Comparison of ENCODE assay signal across 9 cellular contexts in genomic region chr6:11278207-11278559, GRCh38. TPM values are rescaled to one million over a fixed set of nuclear protein-coding genes. Genes with fewer than 3 reads are reported as not detected.
DNase-seq lines count a peak whose midpoint lies in the region; ATAC-seq and TF ChIP-seq lines count a peak whose summit lies in the region.
"Had no signal": no experiment of that assay in that cellular context is flagged by ENCODE, and none has a peak within 500 bp of the region (broad histone marks: within the 10 kb centered on the region; RNA-seq: fewer than 3 reads in every experiment).

No MANE protein-coding gene starts in this region.

- H3K4me1 ChIP-seq in HUES6 (ENCODE audit: control insufficient read depth, insufficient read depth, low read length) (peaks cover 19% of the 10 kb centered on the region), osteoblast (ENCODE audit: insufficient read depth, low read length) (peaks cover 14% of the 10 kb centered on the region)

- no peak for DNase-seq in brain microvascular endothelial cell
- DNase-seq in stimulated activated CD8-positive, alpha-beta memory T cell treated with anti-CD3 and anti-CD28 coated beads, Interleukin-4, amount 100 ng/mL, for 48 hours: peak; percentile 48
- DNase-seq in osteoblast (ENCODE audit: insufficient read length, low spot score, missing footprints): no peak
- no peak for DNase-seq in NCI-H146 (lab: John Stamatoyannopoulos, UW)
- DNase-seq in germinal center (ENCODE audit: low spot score): no peak
- DNase-seq in NK-92 (lab: John Stamatoyannopoulos, UW; ENCODE audit: unreplicated experiment): no peak

- H3K4me2 ChIP-seq in osteoblast (ENCODE audit: insufficient read depth, low read length): no peak overlapping the region

- no peak overlapping the region for H2AFZ ChIP-seq in osteoblast (ENCODE audit: low read length)

- H3K79me2 ChIP-seq in osteoblast (ENCODE audit: insufficient read depth, low read length): no peaks in the 10 kb centered on the region

- no peaks in the 10 kb centered on the region for H4K20me1 ChIP-seq in osteoblast (ENCODE audit: insufficient read depth, low read length)

- no peak overlapping the region for H3K4me3 ChIP-seq in HUES6 (ENCODE audit: low read depth, low read length)
- no peak overlapping the region for H3K4me3 ChIP-seq in brain microvascular endothelial cell (ENCODE audit: low read depth, low read length)
- no peak overlapping the region for H3K4me3 ChIP-seq in osteoblast (ENCODE audit: insufficient read depth, low read length)

- H3K36me3 ChIP-seq in HUES6 (ENCODE audit: control insufficient read depth, insufficient read depth, low read length) (no peaks in the 10 kb centered on the region), brain microvascular endothelial cell (replicated peaks) (no peaks in the 10 kb centered on the region), osteoblast (ENCODE audit: insufficient read depth, low read length) (no peaks in the 10 kb centered on the region)

- no peaks in the 10 kb centered on the region for H3K9me3 ChIP-seq in HUES6 (ENCODE audit: control insufficient read depth, insufficient read depth, low read depth, low read length)
- H3K9me3 ChIP-seq in osteoblast (ENCODE audit: low read depth, low read length): no peaks in the 10 kb centered on the region

- H3K27ac ChIP-seq in HUES6 (ENCODE audit: low read depth, low read length): no peak overlapping the region; the same call in 1 of the 2 replicates
- peak overlapping the region; percentile 55 for H3K27ac ChIP-seq in brain microvascular endothelial cell
- no peak overlapping the region for H3K27ac ChIP-seq in osteoblast (ENCODE audit: low read depth, low read length)

- ATAC-seq in GM19324 (IDR thresholded peaks at IDR 0.05; ENCODE audit: low FRiP score, unreplicated experiment): peak; percentile 10
- ATAC-seq: Panc1 had no signal

- H3K27me3 ChIP-seq in HUES6 (ENCODE audit: control insufficient read depth, insufficient read depth, low read length): no peaks in the 10 kb centered on the region
- H3K27me3 ChIP-seq in brain microvascular endothelial cell (replicated peaks): no peaks in the 10 kb centered on the region
- no peaks in the 10 kb centered on the region for H3K27me3 ChIP-seq in osteoblast (ENCODE audit: insufficient read depth, low read length)

- peak overlapping the region; percentile 35 for H3K9ac ChIP-seq in HUES6 (ENCODE audit: low read length)

- in situ Hi-C loops in brain microvascular endothelial cell (cut with HindIII; ENCODE audit: low pct_ligation_motif_present, low sequenced_read_pairs): no loop called here

- TF ChIP-seq CTCF in brain microvascular endothelial cell (IDR thresholded peaks at IDR 0.05; ENCODE audit: low read depth, low read length, missing control alignments) (no peak), osteoblast (IDR thresholded peaks at IDR 0.05; ENCODE audit: extremely low read depth, low read depth, low read length) (no peak)

RNA-seq across cellular contexts. Expression of gene NEDD9, which starts 45.7 kb away (rescaled TPM):
- 23.0 and 32.9 TPM in 2 replicates for total RNA-seq in osteoblast
